Comparison of ENCODE assay signal across 15 cellular contexts in the genomic region with DNA sequence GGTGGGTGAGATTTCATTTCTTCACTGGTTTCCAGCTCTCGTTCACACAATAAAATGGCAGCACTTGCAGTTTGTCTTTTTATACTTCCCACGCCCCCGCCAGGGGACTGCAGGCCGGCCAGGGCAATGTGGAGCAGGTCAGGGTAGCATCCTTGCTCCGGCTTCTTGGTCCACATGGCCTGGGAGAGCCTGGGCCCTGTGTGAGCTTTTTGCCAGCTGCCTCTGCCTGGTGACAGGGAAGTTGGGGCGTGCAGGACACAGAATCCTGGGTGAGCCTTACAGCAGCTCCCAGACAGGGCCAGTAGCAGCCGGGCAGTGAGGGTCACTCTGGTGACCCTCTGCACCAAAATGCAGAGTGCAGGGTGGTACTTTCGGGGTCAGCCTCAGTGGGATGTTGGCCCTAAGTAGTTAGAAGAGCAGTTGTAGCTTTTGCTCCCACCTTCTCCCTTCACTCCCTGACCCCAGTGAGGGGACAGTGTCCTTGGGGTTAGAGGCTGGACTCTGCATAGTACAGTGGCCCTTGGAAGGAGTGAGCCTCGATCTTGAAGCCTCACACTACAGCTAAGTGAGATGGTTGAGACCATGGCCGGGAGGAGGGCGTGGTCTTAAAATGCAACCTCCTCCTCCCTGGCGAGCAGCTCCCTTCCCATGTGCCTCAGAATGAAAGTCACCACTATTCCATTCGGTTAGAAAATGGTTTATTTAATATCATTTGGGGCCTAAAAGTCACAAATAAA. TPM values are rescaled to one million over a fixed set of nuclear protein-coding genes. Genes with fewer than 3 reads are reported as not detected.
A peak's percentile ranks its signal among the peaks of the same experiment; 100 is the strongest.
DNase-seq lines count a peak whose midpoint lies in the region; ATAC-seq and TF ChIP-seq lines count a peak whose summit lies in the region.
"Had no signal": no experiment of that assay in that cellular context is flagged by ENCODE, and none has a peak within 500 bp of the region (broad histone marks: within the 10 kb centered on the region; RNA-seq: fewer than 3 reads in every experiment).

No MANE protein-coding gene starts in this region.

- H3K27ac Mint-ChIP-seq in natural killer cell, result no peak overlapping the region
- H3K27ac Mint-ChIP-seq in natural killer cell treated with Interleukin-12 subunit alpha and Interleukin-12 subunit beta and Interleukin-15 and Interleukin-18, amount 100 ng/mL, for 72 hours, result no peak overlapping the region
- H3K27ac Mint-ChIP-seq: activated CD4-positive, alpha-beta T cell treated with anti-CD3 and anti-CD28 coated beads for 36 hours; dendritic cell treated with granulocyte-macrophage colony-stimulating factor and Interleukin-4, amounts not matched to agents 40 ng/mL and 50 ng/mL, for 4 days had no signal

- ATAC-seq in natural killer cell, result no peak
- ATAC-seq in natural killer cell treated with Interleukin-12 subunit alpha and Interleukin-12 subunit beta and Interleukin-15 and Interleukin-18, amount 100 ng/mL, for 72 hours, result no peak
- no peak for ATAC-seq in left cardiac atrium
- ATAC-seq: activated CD4-positive, alpha-beta T cell treated with anti-CD3 and anti-CD28 coated beads for 36 hours had no signal

- no peaks in the 10 kb centered on the region for H3K9me3 Mint-ChIP-seq in natural killer cell
- H3K9me3 Mint-ChIP-seq in natural killer cell treated with Interleukin-12 subunit alpha and Interleukin-12 subunit beta and Interleukin-15 and Interleukin-18, amount 100 ng/mL, for 72 hours, result no peaks in the 10 kb centered on the region
- H3K9me3 Mint-ChIP-seq: dendritic cell treated with granulocyte-macrophage colony-stimulating factor and Interleukin-4, amounts not matched to agents 40 ng/mL and 50 ng/mL, for 4 days; neural crest cell had no signal

- DNase-seq in natural killer cell, result peak; percentile 9
- DNase-seq in natural killer cell treated with Interleukin-12 subunit alpha and Interleukin-12 subunit beta and Interleukin-15 and Interleukin-18, amount 100 ng/mL, for 72 hours (ENCODE audit: low spot score), result no peak
- peak; percentile 7 for DNase-seq in left cardiac atrium
- DNase-seq in posterior vena cava (ENCODE audit: low spot score), result peak; percentile 57
- DNase-seq in ureter (ENCODE audit: low spot score), result peak; percentile 20
- DNase-seq in NCI-H510A (lab: John Stamatoyannopoulos, UW), result no peak
- DNase-seq in UCSD-AML1 (lab: John Stamatoyannopoulos, UW; ENCODE audit: unreplicated experiment), result no peak
- no peak for DNase-seq in SK-N-DZ (ENCODE audit: low spot score)
- DNase-seq: activated CD4-positive, alpha-beta T cell treated with anti-CD3 and anti-CD28 coated beads for 36 hours; foreskin fibroblast; hippocampal formation; NK-92 treated with Interleukin-12 subunit alpha and Interleukin-12 subunit beta, amount 100 ng/mL, for 24 hours; stimulated activated CD4-positive, alpha-beta T cell treated with anti-CD3 and anti-CD28 coated beads, Interleukin-12 subunit alpha, Interleukin-12 subunit beta, amount 100 ng/mL, for 4 hours had no signal

- no peak overlapping the region for H3K4me3 Mint-ChIP-seq in natural killer cell
- H3K4me3 Mint-ChIP-seq in natural killer cell treated with Interleukin-12 subunit alpha and Interleukin-12 subunit beta and Interleukin-15 and Interleukin-18, amount 100 ng/mL, for 72 hours, result no peak overlapping the region
- H3K4me3 Mint-ChIP-seq: activated CD4-positive, alpha-beta T cell treated with anti-CD3 and anti-CD28 coated beads for 36 hours; dendritic cell treated with granulocyte-macrophage colony-stimulating factor and Interleukin-4, amounts not matched to agents 40 ng/mL and 50 ng/mL, for 4 days; neural crest cell had no signal

- H3K27me3 Mint-ChIP-seq in natural killer cell (ENCODE audit: low read depth in 2 of 2), result no peaks in the 10 kb centered on the region
- H3K27me3 Mint-ChIP-seq in natural killer cell treated with Interleukin-12 subunit alpha and Interleukin-12 subunit beta and Interleukin-15 and Interleukin-18, amount 100 ng/mL, for 72 hours, result no peaks in the 10 kb centered on the region
- H3K27me3 Mint-ChIP-seq: activated CD4-positive, alpha-beta T cell treated with anti-CD3 and anti-CD28 coated beads for 36 hours; dendritic cell treated with granulocyte-macrophage colony-stimulating factor and Interleukin-4, amounts not matched to agents 40 ng/mL and 50 ng/mL, for 4 days had no signal

- TF ChIP-seq CTCF in natural killer cell (IDR thresholded peaks at IDR 0.05), result no peak

- intact Hi-C loops in natural killer cell (cut with micrococcal nuclease) (no loop called here), left cardiac atrium (cut with DNase I) (no loop called here), posterior vena cava (cut with DNase I) (no loop called here)

- peaks cover 0 to 12% of the 10 kb centered on the region in 2 donors for H3K4me1 Mint-ChIP-seq in natural killer cell
- H3K4me1 Mint-ChIP-seq in natural killer cell treated with Interleukin-12 subunit alpha and Interleukin-12 subunit beta and Interleukin-15 and Interleukin-18, amount 100 ng/mL, for 72 hours (ENCODE audit: low read depth in 2 of 2), result peaks cover 0 to 3% of the 10 kb centered on the region in 2 donors

- H3K36me3 Mint-ChIP-seq in natural killer cell, result no peaks in the 10 kb centered on the region
- H3K36me3 Mint-ChIP-seq in natural killer cell treated with Interleukin-12 subunit alpha and Interleukin-12 subunit beta and Interleukin-15 and Interleukin-18, amount 100 ng/mL, for 72 hours, result no peaks in the 10 kb centered on the region

RNA-seq across cellular contexts. Expression of gene PYGB, which starts 23.8 kb away (rescaled TPM):
- total RNA-seq in natural killer cell (10 to 100 TPM; 39.4 to 55.4 (median 47.0) TPM), left cardiac atrium (100 to 1,000 TPM; 103 to 152 TPM), posterior vena cava (100 to 1,000 TPM; 132 to 155 TPM), ureter (109 TPM)
- total RNA-seq in natural killer cell treated with Interleukin-12 subunit alpha and Interleukin-12 subunit beta and Interleukin-15 and Interleukin-18, amount 100 ng/mL, for 72 hours, result 10 to 100 TPM; 35.9 to 40.4 TPM
- polyA plus RNA-seq in SK-N-DZ (2014; cell fraction: cytosol; rRNA removed), result 127 and 155 TPM in 2 replicates
- 212 and 244 TPM in 2 replicates for polyA plus RNA-seq in SK-N-DZ (2014; cell fraction: nucleus; rRNA removed)

Comparison
In these comparisons a context has a peak if more than half of its experiments do, and no peak if none do; other contexts are left out.
1. DNase-seq: peak in natural killer cell (single experiment), left cardiac atrium (single experiment), posterior vena cava (single experiment) and ureter (single experiment); none in natural killer cell treated with Interleukin-12 subunit alpha and Interleukin-12 subunit beta and Interleukin-15 and Interleukin-18, amount 100 ng/mL, for 72 hours (single experiment), NCI-H510A (single experiment), UCSD-AML1 (single experiment) and SK-N-DZ (single experiment).